ENCODE assay signal across 10 cellular contexts in the genomic region with DNA sequence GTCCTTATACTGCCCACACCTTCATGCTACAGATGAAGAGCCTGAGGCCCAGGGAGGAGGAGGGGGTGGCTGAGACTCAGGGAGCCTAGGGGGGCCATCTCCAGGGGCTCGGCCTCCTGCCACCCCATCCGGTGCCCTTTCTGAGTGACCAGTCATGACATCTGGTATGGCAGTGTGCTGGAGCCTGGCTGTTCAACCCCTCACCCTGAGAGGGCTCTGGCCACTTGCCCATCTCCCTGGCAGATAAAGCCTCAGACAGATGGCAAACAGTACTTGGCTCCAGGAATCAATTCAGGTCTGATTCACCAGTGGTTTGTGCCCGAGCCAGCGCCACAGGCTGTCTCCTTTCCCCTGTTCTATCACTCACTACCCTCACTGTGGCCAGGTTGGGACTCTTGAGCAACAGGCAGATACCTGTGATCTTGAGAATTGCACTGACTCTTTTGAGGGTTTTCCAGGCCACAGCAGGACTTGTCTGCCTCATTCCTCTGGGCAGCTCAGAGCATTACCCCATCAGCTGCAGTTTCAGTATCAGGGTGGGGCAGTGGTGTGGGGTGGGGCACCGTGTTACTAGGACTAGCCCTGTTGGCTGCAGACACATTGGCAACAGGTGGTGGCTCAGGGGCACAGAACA. TPM values are rescaled to one million over a fixed set of nuclear protein-coding genes. Genes with fewer than 3 reads are reported as not detected.
DNase-seq lines count a peak whose midpoint lies in the region; ATAC-seq lines count a peak whose summit lies in the region.
"Had no signal": no experiment of that assay in that cellular context is flagged by ENCODE, and none has a peak within 500 bp of the region (broad histone marks: within the 10 kb centered on the region; RNA-seq: fewer than 3 reads in every experiment).

No MANE protein-coding gene starts in this region.

- DNase-seq in H4 (ENCODE audit: low spot score): peak; percentile 63
- peak; percentile 68 for DNase-seq in NCI-H524 treated with DMSO at 0.1 percent for 48 hours (lab: John Stamatoyannopoulos, UW)
- DNase-seq in renal cortical epithelial cell (ENCODE audit: low read depth): peak; percentile 91
- no peak for DNase-seq in midbrain (lab: John Stamatoyannopoulos, UW)
- no peak for DNase-seq in NCI-H187 (lab: John Stamatoyannopoulos, UW)
- DNase-seq: brain microvascular endothelial cell, naive B cell had no signal

- peak overlapping the region; percentile 47 to 57 for H3K9ac ChIP-seq in duodenal mucosa (ENCODE audit: low read depth in 1 of 2, low read length in 2 of 2)

- H3K9me3 ChIP-seq in duodenal mucosa (ENCODE audit: control insufficient read depth in 1 of 2, low read length in 2 of 2): no peaks in the 10 kb centered on the region

- peak overlapping the region; percentile 48 for H3K27ac ChIP-seq in duodenal mucosa (ENCODE audit: low read depth, low read length)
- H3K27ac ChIP-seq: brain microvascular endothelial cell had no signal

- H3K4me1 ChIP-seq in duodenal mucosa (ENCODE audit: control insufficient read depth in 1 of 2, insufficient read depth in 2 of 2, low read length in 2 of 2): peaks cover 23 to 26% of the 10 kb centered on the region in 2 donors

- H3K4me3 ChIP-seq in duodenal mucosa (ENCODE audit: low read depth in 1 of 2, low read length in 2 of 2): peak overlapping the region in 1 of 2 donors; percentile 2

- peaks cover 2 to 15% of the 10 kb centered on the region in 2 donors for H3K36me3 ChIP-seq in duodenal mucosa (ENCODE audit: control insufficient read depth in 1 of 2, insufficient read depth in 2 of 2, low read length in 2 of 2)

- ATAC-seq in HG03565 (IDR thresholded peaks at IDR 0.05; ENCODE audit: unreplicated experiment) (no peak), GM18873 (IDR thresholded peaks at IDR 0.05; ENCODE audit: low FRiP score, unreplicated experiment) (no peak)

- no peaks in the 10 kb centered on the region for H3K27me3 ChIP-seq in duodenal mucosa (ENCODE audit: control insufficient read depth in 1 of 2, insufficient read depth in 2 of 2, low read length in 2 of 2)
- H3K27me3 ChIP-seq: brain microvascular endothelial cell had no signal

RNA-seq across cellular contexts. Expression of a gene that starts 22.8 kb away (rescaled TPM):
- total RNA-seq in H4 (2014; rRNA removed; shearing (Covaris generic)): 409 and 635 TPM in 2 replicates
- 182 and 305 TPM in 2 replicates for total RNA-seq in renal cortical epithelial cell

Comparison
In these comparisons a context has a peak if more than half of its experiments do, and no peak if none do; other contexts are left out.
1. DNase-seq: peak in H4 (single experiment), NCI-H524 treated with DMSO at 0.1 percent for 48 hours (single experiment) and renal cortical epithelial cell (single experiment); none in midbrain (single experiment) and NCI-H187 (0 of 2).